In genomic region chr11:83061883-83062282, GRCh38 we compare ENCODE assay signal across 8 cellular contexts. TPM values are rescaled to one million over a fixed set of nuclear protein-coding genes. Genes with fewer than 3 reads are reported as not detected.
A peak's percentile ranks its signal among the peaks of the same experiment; 100 is the strongest.
DNase-seq lines count a peak whose midpoint lies in the region; ATAC-seq and TF ChIP-seq lines count a peak whose summit lies in the region.

No MANE protein-coding gene starts in this region.

- ATAC-seq in HG02840 (IDR thresholded peaks at IDR 0.05; ENCODE audit: low FRiP score, unreplicated experiment) (peak; percentile 51), psoas muscle (no peak)

- no peaks in the 10 kb centered on the region for H3K9me3 ChIP-seq in psoas muscle

- no peak for DNase-seq in activated naive CD4-positive, alpha-beta T cell (lab: John Stamatoyannopoulos, UW)
- DNase-seq in NOMO-1 treated with DMSO at 0.1 percent for 48 hours (lab: John Stamatoyannopoulos, UW; ENCODE audit: unreplicated experiment), result peak; percentile 51
- DNase-seq in HCEC 1CT, result no peak
- DNase-seq in psoas muscle, result no peak
- no peak for DNase-seq in AG08395 (ENCODE audit: low spot score)

- no peaks in the 10 kb centered on the region for H3K27me3 ChIP-seq in psoas muscle (ENCODE audit: insufficient read depth in 3 of 3, low read length in 2 of 3)

- intact Hi-C loops in psoas muscle (cut with DNase I), result no loop called here

- peaks cover 57% of the 10 kb centered on the region for H3K4me1 ChIP-seq in psoas muscle

- H3K9me3 Mint-ChIP-seq in activated naive CD4-positive, alpha-beta T cell treated with anti-CD3 and anti-CD28 coated beads, Interleukin-2, amount 50 U/mL, for 24 hours, result no peaks in the 10 kb centered on the region
- H3K9me3 Mint-ChIP-seq in stimulated activated naive CD8-positive, alpha-beta T cell treated with anti-CD3 and anti-CD28 coated beads, Interleukin-15, Interleukin-2, amounts not matched to agents 100 ng/mL and 50 ng/mL, for 24 hours, result peaks cover 4% of the 10 kb centered on the region

- no peaks in the 10 kb centered on the region for H3K27me3 Mint-ChIP-seq in activated naive CD4-positive, alpha-beta T cell treated with anti-CD3 and anti-CD28 coated beads, Interleukin-2, amount 50 U/mL, for 24 hours
- H3K27me3 Mint-ChIP-seq in stimulated activated naive CD8-positive, alpha-beta T cell treated with anti-CD3 and anti-CD28 coated beads, Interleukin-15, Interleukin-2, amounts not matched to agents 100 ng/mL and 50 ng/mL, for 24 hours, result no peaks in the 10 kb centered on the region

- peak overlapping the region; percentile 16 for H3K4me3 Mint-ChIP-seq in activated naive CD4-positive, alpha-beta T cell treated with anti-CD3 and anti-CD28 coated beads, Interleukin-2, amount 50 U/mL, for 24 hours
- H3K4me3 Mint-ChIP-seq in stimulated activated naive CD8-positive, alpha-beta T cell treated with anti-CD3 and anti-CD28 coated beads, Interleukin-15, Interleukin-2, amounts not matched to agents 100 ng/mL and 50 ng/mL, for 24 hours, result peak overlapping the region; percentile 87

- H3K4me3 ChIP-seq in psoas muscle, result no peak overlapping the region

- H3K27ac Mint-ChIP-seq in activated naive CD4-positive, alpha-beta T cell treated with anti-CD3 and anti-CD28 coated beads, Interleukin-2, amount 50 U/mL, for 24 hours, result peak overlapping the region; percentile 32
- H3K27ac Mint-ChIP-seq in stimulated activated naive CD8-positive, alpha-beta T cell treated with anti-CD3 and anti-CD28 coated beads, Interleukin-15, Interleukin-2, amounts not matched to agents 100 ng/mL and 50 ng/mL, for 24 hours, result peak overlapping the region; percentile 98

- no peak for TF ChIP-seq CTCF in psoas muscle (IDR thresholded peaks at IDR 0.05)

- peaks cover 3% of the 10 kb centered on the region for H3K36me3 Mint-ChIP-seq in activated naive CD4-positive, alpha-beta T cell treated with anti-CD3 and anti-CD28 coated beads, Interleukin-2, amount 50 U/mL, for 24 hours
- peaks cover 32% of the 10 kb centered on the region for H3K36me3 Mint-ChIP-seq in stimulated activated naive CD8-positive, alpha-beta T cell treated with anti-CD3 and anti-CD28 coated beads, Interleukin-15, Interleukin-2, amounts not matched to agents 100 ng/mL and 50 ng/mL, for 24 hours (ENCODE audit: low read depth)

- peaks cover 56% of the 10 kb centered on the region for H3K4me1 Mint-ChIP-seq in activated naive CD4-positive, alpha-beta T cell treated with anti-CD3 and anti-CD28 coated beads, Interleukin-2, amount 50 U/mL, for 24 hours
- H3K4me1 Mint-ChIP-seq in stimulated activated naive CD8-positive, alpha-beta T cell treated with anti-CD3 and anti-CD28 coated beads, Interleukin-15, Interleukin-2, amounts not matched to agents 100 ng/mL and 50 ng/mL, for 24 hours (ENCODE audit: low read depth), result peaks cover 84% of the 10 kb centered on the region

- no peak overlapping the region for H3K27ac ChIP-seq in psoas muscle

- no peaks in the 10 kb centered on the region for H3K36me3 ChIP-seq in psoas muscle (ENCODE audit: insufficient read depth in 1 of 2, low read depth in 1 of 2)

- 74 to 89% (median 75%) methylated on average over 4 of the region's 4 CpGs for WGBS in psoas muscle, 3 donors

RNA-seq across cellular contexts. Expression of gene RAB30, which starts 9.8 kb away (rescaled TPM):
- total RNA-seq in psoas muscle, result 10 to 100 TPM; 15.2 to 89.7 (median 37.6) TPM
- polyA plus RNA-seq in psoas muscle, result 10 to 100 TPM in 2 of 3 donors, 1 to 10 TPM in 1; 3.4 to 21.5 (median 13.7) TPM
